ENCODE assay signal across 1 cellular context in the genomic region with DNA sequence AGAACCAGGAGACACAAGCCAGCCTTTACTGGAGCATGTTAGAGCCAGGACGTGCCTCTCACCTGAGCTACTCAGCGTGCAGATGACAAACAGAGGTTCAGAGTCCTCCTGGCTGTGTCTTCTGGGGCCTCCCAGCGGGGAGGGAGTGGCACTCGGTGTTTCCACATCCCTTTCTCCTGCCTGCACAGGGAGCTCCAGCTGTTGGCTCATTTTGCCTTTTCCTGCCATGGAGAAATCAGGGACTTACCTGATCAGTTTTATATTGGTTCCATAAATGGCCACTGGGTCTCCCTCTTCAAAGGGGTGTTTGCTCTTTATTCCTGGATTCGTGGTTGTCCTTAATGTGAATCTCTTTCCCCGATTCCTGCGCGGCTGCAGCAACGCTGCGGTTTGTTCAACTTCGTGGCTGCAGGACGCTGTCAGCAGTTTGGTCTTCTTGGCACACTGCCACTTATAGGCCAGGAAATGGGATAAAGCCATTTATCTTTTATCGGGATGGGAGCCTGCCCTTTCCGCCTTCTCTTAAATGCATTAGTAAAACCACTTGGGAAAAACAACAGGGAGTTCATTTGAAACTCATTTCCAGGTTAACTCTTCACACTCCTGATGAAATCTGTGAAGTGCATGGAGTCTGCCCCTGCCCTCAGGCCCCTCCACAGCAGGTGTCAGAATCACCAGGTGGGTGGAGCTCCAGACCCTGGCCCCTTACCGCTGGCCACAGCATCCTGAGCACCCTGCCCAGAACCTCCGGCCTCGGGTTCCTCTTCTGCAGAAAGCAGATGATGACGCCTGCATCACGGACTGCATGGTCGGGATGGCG.
TF ChIP-seq lines count a peak whose summit lies in the region.

No MANE protein-coding gene starts in this region.

TF ChIP-seq in HepG2, 621 proteins besides CTCF, POLR2A, EP300 and RAD21 (continued from another document and continues in another):
- no peak for TF ChIP-seq ZNF569 (CRISPR knock-in tag; IDR thresholded peaks at IDR 0.05; ENCODE audit: borderline replicate concordance)
- TF ChIP-seq HNRNPLL (IDR thresholded peaks at IDR 0.05; ENCODE audit: low read depth, low read length, poor library complexity, severe bottlenecking): no peak
- TF ChIP-seq ZNF460 (CRISPR knock-in tag; IDR thresholded peaks at IDR 0.05; ENCODE audit: borderline replicate concordance): no peak
- TF ChIP-seq, protein P1, sequence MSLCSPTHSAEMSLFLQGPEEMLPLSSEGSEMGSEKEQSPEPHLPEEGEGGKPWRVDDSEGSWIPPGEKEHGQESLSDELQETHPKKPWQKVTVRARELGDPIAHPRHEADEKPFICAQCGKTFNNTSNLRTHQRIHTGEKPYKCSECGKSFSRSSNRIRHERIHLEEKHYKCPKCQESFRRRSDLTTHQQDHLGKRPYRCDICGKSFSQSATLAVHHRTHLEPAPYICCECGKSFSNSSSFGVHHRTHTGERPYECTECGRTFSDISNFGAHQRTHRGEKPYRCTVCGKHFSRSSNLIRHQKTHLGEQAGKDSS (CRISPR knock-in tag; IDR thresholded peaks at IDR 0.05; ENCODE audit: borderline replicate concordance, low read depth): peak; percentile 86
- TF ChIP-seq ZNF143 (CRISPR knock-in tag; IDR thresholded peaks at IDR 0.05): no peak
- TF ChIP-seq MXD3 (CRISPR knock-in tag; IDR thresholded peaks at IDR 0.05): no peak
- TF ChIP-seq JDP2 (CRISPR knock-in tag; IDR thresholded peaks at IDR 0.05; ENCODE audit: borderline replicate concordance): no peak
- TF ChIP-seq, protein P2, sequence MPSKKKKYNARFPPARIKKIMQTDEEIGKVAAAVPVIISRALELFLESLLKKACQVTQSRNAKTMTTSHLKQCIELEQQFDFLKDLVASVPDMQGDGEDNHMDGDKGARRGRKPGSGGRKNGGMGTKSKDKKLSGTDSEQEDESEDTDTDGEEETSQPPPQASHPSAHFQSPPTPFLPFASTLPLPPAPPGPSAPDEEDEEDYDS (CRISPR knock-in tag; IDR thresholded peaks at IDR 0.05): no peak
- TF ChIP-seq HNF1A (IDR thresholded peaks at IDR 0.05; ENCODE audit: low read depth): no peak
- peak; percentile 67; the same call in 1 of the 2 replicates for TF ChIP-seq HNF1A (CRISPR knock-in tag; IDR thresholded peaks at IDR 0.05; ENCODE audit: borderline replicate concordance)
- TF ChIP-seq PHF8 (CRISPR knock-in tag; IDR thresholded peaks at IDR 0.05): no peak
- no peak for TF ChIP-seq ZNF24 (IDR thresholded peaks at IDR 0.05)
- TF ChIP-seq, protein P3, sequence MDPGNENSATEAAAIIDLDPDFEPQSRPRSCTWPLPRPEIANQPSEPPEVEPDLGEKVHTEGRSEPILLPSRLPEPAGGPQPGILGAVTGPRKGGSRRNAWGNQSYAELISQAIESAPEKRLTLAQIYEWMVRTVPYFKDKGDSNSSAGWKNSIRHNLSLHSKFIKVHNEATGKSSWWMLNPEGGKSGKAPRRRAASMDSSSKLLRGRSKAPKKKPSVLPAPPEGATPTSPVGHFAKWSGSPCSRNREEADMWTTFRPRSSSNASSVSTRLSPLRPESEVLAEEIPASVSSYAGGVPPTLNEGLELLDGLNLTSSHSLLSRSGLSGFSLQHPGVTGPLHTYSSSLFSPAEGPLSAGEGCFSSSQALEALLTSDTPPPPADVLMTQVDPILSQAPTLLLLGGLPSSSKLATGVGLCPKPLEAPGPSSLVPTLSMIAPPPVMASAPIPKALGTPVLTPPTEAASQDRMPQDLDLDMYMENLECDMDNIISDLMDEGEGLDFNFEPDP (CRISPR knock-in tag; conservative IDR thresholded peaks at IDR 0.05): no peak
- peak; percentile 63; the same call in 1 of the 2 replicates for TF ChIP-seq KLF12 (CRISPR knock-in tag; IDR thresholded peaks at IDR 0.05; ENCODE audit: borderline replicate concordance)
- TF ChIP-seq, protein P4, sequence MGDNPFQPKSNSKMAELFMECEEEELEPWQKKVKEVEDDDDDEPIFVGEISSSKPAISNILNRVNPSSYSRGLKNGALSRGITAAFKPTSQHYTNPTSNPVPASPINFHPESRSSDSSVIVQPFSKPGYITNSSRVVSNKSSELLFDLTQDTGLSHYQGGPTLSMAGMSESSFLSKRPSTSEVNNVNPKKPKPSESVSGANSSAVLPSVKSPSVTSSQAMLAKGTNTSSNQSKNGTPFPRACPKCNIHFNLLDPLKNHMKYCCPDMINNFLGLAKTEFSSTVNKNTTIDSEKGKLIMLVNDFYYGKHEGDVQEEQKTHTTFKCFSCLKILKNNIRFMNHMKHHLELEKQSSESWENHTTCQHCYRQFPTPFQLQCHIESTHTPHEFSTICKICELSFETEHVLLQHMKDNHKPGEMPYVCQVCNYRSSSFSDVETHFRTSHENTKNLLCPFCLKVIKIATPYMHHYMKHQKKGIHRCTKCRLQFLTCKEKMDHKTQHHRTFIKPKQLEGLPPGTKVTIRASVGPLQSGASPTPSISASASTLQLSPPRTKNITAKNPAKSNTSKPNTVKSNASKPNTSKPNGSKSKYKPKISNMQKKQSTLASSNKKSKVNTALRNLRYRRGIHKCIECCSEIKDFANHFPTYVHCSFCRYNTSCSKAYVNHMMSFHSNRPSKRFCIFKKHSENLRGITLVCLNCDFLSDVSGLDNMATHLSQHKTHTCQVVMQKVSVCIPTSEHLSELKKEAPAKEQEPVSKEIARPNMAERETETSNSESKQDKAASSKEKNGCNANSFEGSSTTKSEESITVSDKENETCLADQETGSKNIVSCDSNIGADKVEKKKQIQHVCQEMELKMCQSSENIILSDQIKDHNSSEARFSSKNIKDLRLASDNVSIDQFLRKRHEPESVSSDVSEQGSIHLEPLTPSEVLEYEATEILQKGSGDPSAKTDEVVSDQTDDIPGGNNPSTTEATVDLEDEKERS (CRISPR knock-in tag; IDR thresholded peaks at IDR 0.05): no peak
- no peak for TF ChIP-seq RELA (CRISPR knock-in tag; IDR thresholded peaks at IDR 0.05)
- no peak for TF ChIP-seq LCORL (IDR thresholded peaks at IDR 0.05)
- TF ChIP-seq LCORL (CRISPR knock-in tag; IDR thresholded peaks at IDR 0.05): no peak
- peak; percentile 80 for TF ChIP-seq HOXA3 (CRISPR knock-in tag; IDR thresholded peaks at IDR 0.05)
- TF ChIP-seq MTA1 (CRISPR knock-in tag; IDR thresholded peaks at IDR 0.05; ENCODE audit: borderline replicate concordance): peak; percentile 68; the same call in 1 of the 2 replicates
- peak; percentile 59; the same call in 1 of the 2 replicates for TF ChIP-seq SOX5 (CRISPR knock-in tag; IDR thresholded peaks at IDR 0.05; ENCODE audit: borderline replicate concordance)
- no peak for TF ChIP-seq NFE2L1 (CRISPR knock-in tag; IDR thresholded peaks at IDR 0.05; ENCODE audit: borderline replicate concordance)
- TF ChIP-seq CCDC6 (CRISPR knock-in tag; IDR thresholded peaks at IDR 0.05): no peak
- peak; percentile 64; the same call in 1 of the 2 replicates for TF ChIP-seq BHLHE40 (IDR thresholded peaks at IDR 0.05; ENCODE audit: low read length)
- no peak for TF ChIP-seq ZNF616 (CRISPR knock-in tag; IDR thresholded peaks at IDR 0.05; ENCODE audit: low read depth)
- TF ChIP-seq ZNF337 (CRISPR knock-in tag; IDR thresholded peaks at IDR 0.05; ENCODE audit: borderline replicate concordance, low read depth): no peak
- TF ChIP-seq NFAT5 (CRISPR knock-in tag; IDR thresholded peaks at IDR 0.05): no peak
- TF ChIP-seq ZNF232 (CRISPR knock-in tag; IDR thresholded peaks at IDR 0.05; ENCODE audit: borderline replicate concordance): no peak
- TF ChIP-seq ZNF274 (CRISPR knock-in tag; IDR thresholded peaks at IDR 0.05): 0 out of 2 replicates have a peak, but pooled peaks have one; percentile 26
- no peak for TF ChIP-seq ZNF770 (CRISPR knock-in tag; IDR thresholded peaks at IDR 0.05)
- TF ChIP-seq KLF13 (CRISPR knock-in tag; IDR thresholded peaks at IDR 0.05): no peak
- TF ChIP-seq TBP (CRISPR knock-in tag; IDR thresholded peaks at IDR 0.05): no peak
- TF ChIP-seq HDAC2 (CRISPR knock-in tag; IDR thresholded peaks at IDR 0.05): peak; percentile 82; the same call in 1 of the 2 replicates
- 0 out of 2 replicates have a peak, but pooled peaks have one; percentile 69 for TF ChIP-seq ZBTB42 (CRISPR knock-in tag; IDR thresholded peaks at IDR 0.05)
- peak; percentile 52; the same call in 1 of the 2 replicates for TF ChIP-seq GATAD2A (CRISPR knock-in tag; IDR thresholded peaks at IDR 0.05)
- no peak for TF ChIP-seq NFE2L2 (IDR thresholded peaks at IDR 0.05; ENCODE audit: low read length)
- TF ChIP-seq SATB2 (CRISPR knock-in tag; IDR thresholded peaks at IDR 0.05): no peak
- TF ChIP-seq ZNF205 (CRISPR knock-in tag; IDR thresholded peaks at IDR 0.05): no peak
- TF ChIP-seq ELF3 (CRISPR knock-in tag; IDR thresholded peaks at IDR 0.05): peak; percentile 67
- TF ChIP-seq, protein P5, sequence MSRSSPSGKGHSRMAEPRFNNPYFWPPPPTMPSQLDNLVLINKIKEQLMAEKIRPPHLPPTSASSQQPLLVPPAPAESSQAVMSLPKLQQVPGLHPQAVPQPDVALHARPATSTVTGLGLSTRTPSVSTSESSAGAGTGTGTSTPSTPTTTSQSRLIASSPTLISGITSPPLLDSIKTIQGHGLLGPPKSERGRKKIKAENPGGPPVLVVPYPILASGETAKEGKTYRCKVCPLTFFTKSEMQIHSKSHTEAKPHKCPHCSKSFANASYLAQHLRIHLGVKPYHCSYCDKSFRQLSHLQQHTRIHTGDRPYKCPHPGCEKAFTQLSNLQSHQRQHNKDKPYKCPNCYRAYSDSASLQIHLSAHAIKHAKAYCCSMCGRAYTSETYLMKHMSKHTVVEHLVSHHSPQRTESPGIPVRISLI (CRISPR knock-in tag; IDR thresholded peaks at IDR 0.05; ENCODE audit: borderline replicate concordance): no peak
